Comparison of ENCODE assay signal across 14 cellular contexts in the genomic region with DNA sequence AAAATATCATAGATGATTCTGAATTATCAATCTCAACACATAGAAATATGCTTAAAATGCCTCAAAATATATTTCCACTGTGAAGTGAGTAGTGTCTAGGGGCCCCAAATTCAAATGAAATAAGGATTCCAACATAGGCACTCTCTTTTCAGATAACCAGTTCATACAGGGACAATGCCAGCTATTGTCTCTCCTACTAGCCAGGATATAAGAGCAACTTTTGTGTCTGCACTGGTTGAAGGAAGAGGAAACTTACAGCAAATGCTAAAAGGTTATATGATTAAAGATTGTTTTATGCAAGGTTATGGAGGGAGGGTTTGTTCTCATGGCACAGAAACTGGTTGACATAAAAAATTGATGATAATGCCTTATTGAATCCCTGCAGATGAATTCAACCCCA.
DNase-seq lines count a peak whose midpoint lies in the region; ATAC-seq lines count a peak whose summit lies in the region.
"Had no signal": no experiment of that assay in that cellular context is flagged by ENCODE, and none has a peak within 500 bp of the region (broad histone marks: within the 10 kb centered on the region; RNA-seq: fewer than 3 reads in every experiment).

No MANE protein-coding gene starts in this region.

- no peaks in the 10 kb centered on the region for H3K27me3 Mint-ChIP-seq in activated T-cell treated with anti-CD3 and anti-CD28 coated beads, Interleukin-2, amount 50 U/mL, for 72 hours (ENCODE audit: low read depth)
- H3K27me3 Mint-ChIP-seq: B cell; CD4-positive, CD25-positive, alpha-beta regulatory T cell had no signal

- H3K9me3 Mint-ChIP-seq in activated T-cell treated with anti-CD3 and anti-CD28 coated beads, Interleukin-2, amount 50 U/mL, for 72 hours = peaks cover 0 to 2% of the 10 kb centered on the region in 2 donors
- H3K9me3 Mint-ChIP-seq in activated naive CD4-positive, alpha-beta T cell treated with anti-CD3 and anti-CD28 coated beads, Interleukin-2, amount 50 U/mL, for 72 hours = peaks cover 0 to 4% of the 10 kb centered on the region in 2 donors
- H3K9me3 Mint-ChIP-seq: CD4-positive, CD25-positive, alpha-beta regulatory T cell; CD8-positive, alpha-beta T cell; HFFc6 had no signal

- ATAC-seq in activated T-cell treated with anti-CD3 and anti-CD28 coated beads, Interleukin-2, amount 50 U/mL, for 72 hours (replicated peaks in 1 of 2) = no peak
- ATAC-seq in activated naive CD4-positive, alpha-beta T cell treated with anti-CD3 and anti-CD28 coated beads, Interleukin-2, amount 50 U/mL, for 72 hours = no peak
- ATAC-seq: CD8-positive, alpha-beta T cell had no signal

- H3K4me3 Mint-ChIP-seq in activated T-cell treated with anti-CD3 and anti-CD28 coated beads, Interleukin-2, amount 50 U/mL, for 72 hours = no peak overlapping the region
- H3K4me3 Mint-ChIP-seq: B cell; CD4-positive, CD25-positive, alpha-beta regulatory T cell; CD8-positive, alpha-beta T cell; HFFc6 had no signal

- H3K4me1 Mint-ChIP-seq in activated T-cell treated with anti-CD3 and anti-CD28 coated beads, Interleukin-2, amount 50 U/mL, for 72 hours (ENCODE audit: low read depth) = no peaks in the 10 kb centered on the region
- H3K4me1 Mint-ChIP-seq: B cell; CD4-positive, CD25-positive, alpha-beta regulatory T cell had no signal

- DNase-seq in COLO829 (ENCODE audit: low spot score) (peak; percentile 82), dermis blood vessel endothelial cell (peak; percentile 15), medulla oblongata (ENCODE audit: extremely low spot score) (peak; percentile 33), T1000 (lab: John Stamatoyannopoulos, UW) (no peak)
- DNase-seq in activated T-cell treated with anti-CD3 and anti-CD28 coated beads, Interleukin-2, amount 50 U/mL, for 72 hours = no peak
- DNase-seq in activated naive CD4-positive, alpha-beta T cell treated with anti-CD3 and anti-CD28 coated beads, Interleukin-2, amount 50 U/mL, for 72 hours (ENCODE audit: low spot score in 2 of 2) = no peak
- DNase-seq: CD4-positive, CD25-positive, alpha-beta regulatory T cell; CD8-positive, alpha-beta T cell; DMS53; DMS79 treated with DMSO at 0.1 percent for 48 hours; GF-D8; GOT3; HFFc6 had no signal

- H3K36me3 Mint-ChIP-seq in activated T-cell treated with anti-CD3 and anti-CD28 coated beads, Interleukin-2, amount 50 U/mL, for 72 hours (ENCODE audit: insufficient read depth in 2 of 2) = no peaks in the 10 kb centered on the region
- H3K36me3 Mint-ChIP-seq in activated naive CD4-positive, alpha-beta T cell treated with anti-CD3 and anti-CD28 coated beads, Interleukin-2, amount 50 U/mL, for 72 hours = no peaks in the 10 kb centered on the region
- H3K36me3 Mint-ChIP-seq: CD4-positive, CD25-positive, alpha-beta regulatory T cell; CD8-positive, alpha-beta T cell had no signal

- H3K27ac Mint-ChIP-seq in activated T-cell treated with anti-CD3 and anti-CD28 coated beads, Interleukin-2, amount 50 U/mL, for 72 hours = no peak overlapping the region
- no peak overlapping the region for H3K27ac Mint-ChIP-seq in activated naive CD4-positive, alpha-beta T cell treated with anti-CD3 and anti-CD28 coated beads, Interleukin-2, amount 50 U/mL, for 72 hours
- H3K27ac Mint-ChIP-seq: B cell; CD4-positive, CD25-positive, alpha-beta regulatory T cell; CD8-positive, alpha-beta T cell; HFFc6 had no signal

Comparison
In these comparisons a context has a peak if more than half of its experiments do, and no peak if none do; other contexts are left out.
1. DNase-seq: peak in COLO829 (single experiment), dermis blood vessel endothelial cell (single experiment) and medulla oblongata (single experiment); none in T1000 (single experiment), activated T-cell treated with anti-CD3 and anti-CD28 coated beads, Interleukin-2, amount 50 U/mL, for 72 hours (0 of 2) and activated naive CD4-positive, alpha-beta T cell treated with anti-CD3 and anti-CD28 coated beads, Interleukin-2, amount 50 U/mL, for 72 hours (0 of 2).